ENCODE assay signal across 1 cellular context in genomic region chr1:43707191-43708005, GRCh38.
TF ChIP-seq lines count a peak whose summit lies in the region.

ST3GAL3 (plus strand) TSS chr1:43707536; CDS start chr1:43736263, 28,727 bp downstream.

TF ChIP-seq in K562, 482 proteins besides CTCF, POLR2A, EP300 and RAD21 (continued from another document and continues in another):
- TF ChIP-seq NR0B1 (IDR thresholded peaks at IDR 0.05; ENCODE audit: partially characterized antibody), result no peak
- peak; percentile 96 for TF ChIP-seq VEZF1 (CRISPR knock-in tag; IDR thresholded peaks at IDR 0.05)
- TF ChIP-seq ZNF134 (CRISPR knock-in tag; conservative IDR thresholded peaks at IDR 0.05), result no peak
- TF ChIP-seq XRCC5 (IDR thresholded peaks at IDR 0.05; ENCODE audit: low read depth, low read length), result no peak
- TF ChIP-seq GABPA (tag; conservative IDR thresholded peaks at IDR 0.05; ENCODE audit: low read depth), result peak; percentile 54; the same call in 1 of the 2 replicates
- peak; percentile 9; the same call in 1 of the 2 replicates for TF ChIP-seq PHB (CRISPR knock-in tag; IDR thresholded peaks at IDR 0.05)
- TF ChIP-seq BDP1 (IDR thresholded peaks at IDR 0.05; ENCODE audit: insufficient read depth, insufficient read length), result no peak
- no peak for TF ChIP-seq ELF2 (CRISPR knock-in tag; IDR thresholded peaks at IDR 0.05)
- TF ChIP-seq FOS (IDR thresholded peaks at IDR 0.05; ENCODE audit: extremely low read depth, insufficient read length), result peak; percentile 91
- TF ChIP-seq TRIM25 (IDR thresholded peaks at IDR 0.05; ENCODE audit: borderline replicate concordance), result no peak
- no peak for TF ChIP-seq CCAR2 (IDR thresholded peaks at IDR 0.05; ENCODE audit: low read depth, low read length)
- TF ChIP-seq CHCHD3 (CRISPR knock-in tag; IDR thresholded peaks at IDR 0.05), result no peak
- TF ChIP-seq MITF (IDR thresholded peaks at IDR 0.05), result peak; percentile 29
- no peak for TF ChIP-seq CEBPB (tag; IDR thresholded peaks at IDR 0.05)
- no peak for TF ChIP-seq HOXB6 (CRISPR knock-in tag; IDR thresholded peaks at IDR 0.05; ENCODE audit: borderline replicate concordance)
- no peak for TF ChIP-seq ZNF512 (tag; IDR thresholded peaks at IDR 0.05)
- no peak for TF ChIP-seq ZBTB49 (CRISPR knock-in tag; IDR thresholded peaks at IDR 0.05; ENCODE audit: borderline replicate concordance)
- no peak; the same call in 1 of the 2 replicates for TF ChIP-seq SRSF1 (IDR thresholded peaks at IDR 0.05; ENCODE audit: low read depth, low read length)
- no peak; the same call in 1 of the 2 replicates for TF ChIP-seq TRIM28 (IDR thresholded peaks at IDR 0.05)
- TF ChIP-seq SAFB2 (IDR thresholded peaks at IDR 0.05; ENCODE audit: borderline replicate concordance, low read depth, low read length, severe bottlenecking), result no peak
- no peak for TF ChIP-seq NUFIP1 (IDR thresholded peaks at IDR 0.05; ENCODE audit: partially characterized antibody)
- peak; percentile 80 to 84 for TF ChIP-seq NRF1 (conservative IDR thresholded peaks at IDR 0.05 in 1 of 2, IDR thresholded peaks at IDR 0.05 in 1 of 2)
- peak; percentile 64 for TF ChIP-seq E2F8 (IDR thresholded peaks at IDR 0.05; ENCODE audit: low read depth, partially characterized antibody)
- TF ChIP-seq ADNP (tag; IDR thresholded peaks at IDR 0.05), result no peak
- TF ChIP-seq LARP7 (IDR thresholded peaks at IDR 0.05), result no peak
- no peak for TF ChIP-seq ARID3A (IDR thresholded peaks at IDR 0.05; ENCODE audit: borderline replicate concordance, low read depth, low read length)
- no peak for TF ChIP-seq ZC3H8 (IDR thresholded peaks at IDR 0.05)
- peak; percentile 80 for TF ChIP-seq ZNF431 (CRISPR knock-in tag; IDR thresholded peaks at IDR 0.05)
- no peak for TF ChIP-seq SREBF2 (CRISPR knock-in tag; IDR thresholded peaks at IDR 0.05)
- peak; percentile 70; the same call in 1 of the 2 replicates for TF ChIP-seq ILF3 (IDR thresholded peaks at IDR 0.05; ENCODE audit: borderline replicate concordance)
- TF ChIP-seq ZNF561 (CRISPR knock-in tag; conservative IDR thresholded peaks at IDR 0.05), result no peak
- 0 out of 2 replicates have a peak, but pooled peaks have one; percentile 25 for TF ChIP-seq ZNF41 (CRISPR knock-in tag; conservative IDR thresholded peaks at IDR 0.05)
